Comparison of ENCODE assay signal across 3 cellular contexts in genomic region chr9:136940526-136941230, GRCh38.
TF ChIP-seq lines count a peak whose summit lies in the region.

No MANE protein-coding gene starts in this region.

TF ChIP-seq in PFSK-1, 5 proteins besides CTCF, POLR2A, EP300 and RAD21:
- TF ChIP-seq FOXP2 (optimal IDR thresholded peaks at IDR 0.05; ENCODE audit: borderline replicate concordance, extremely low read depth, extremely low read length, insufficient read depth) (no peak), POLR2AphosphoS5 (IDR thresholded peaks at IDR 0.05; ENCODE audit: low read depth, low read length) (0 out of 2 replicates have a peak, but pooled peaks have one; percentile 0)

TF ChIP-seq in HepG2, 621 proteins besides CTCF, POLR2A, EP300 and RAD21 (continues in another document):
- TF ChIP-seq ZNF891 (CRISPR knock-in tag; IDR thresholded peaks at IDR 0.05) = no peak
- TF ChIP-seq ZBTB25 (CRISPR knock-in tag; IDR thresholded peaks at IDR 0.05) = no peak
- peak; percentile 76 for TF ChIP-seq RBFOX2 (IDR thresholded peaks at IDR 0.05; ENCODE audit: low read depth, low read length)
- TF ChIP-seq PBX2 (CRISPR knock-in tag; IDR thresholded peaks at IDR 0.05) = no peak
- TF ChIP-seq HNRNPL (IDR thresholded peaks at IDR 0.05; ENCODE audit: low read depth, low read length) = 0 out of 2 replicates have a peak, but pooled peaks have one; percentile 16
- no peak for TF ChIP-seq ZNF414 (CRISPR knock-in tag; IDR thresholded peaks at IDR 0.05)
- TF ChIP-seq ZNF546 (CRISPR knock-in tag; conservative IDR thresholded peaks at IDR 0.05) = no peak
- no peak for TF ChIP-seq GLI4 (CRISPR knock-in tag; IDR thresholded peaks at IDR 0.05; ENCODE audit: borderline replicate concordance)
- peak; percentile 51 for TF ChIP-seq AGO2 (optimal IDR thresholded peaks at IDR 0.05; ENCODE audit: low read depth, low read length)
- TF ChIP-seq HNF4G (IDR thresholded peaks at IDR 0.05; ENCODE audit: borderline replicate concordance, low read depth, low read length) = no peak
- TF ChIP-seq HNF4G (CRISPR knock-in tag; IDR thresholded peaks at IDR 0.05; ENCODE audit: borderline replicate concordance, low read depth) = no peak
- no peak for TF ChIP-seq ZHX1 (CRISPR knock-in tag; IDR thresholded peaks at IDR 0.05; ENCODE audit: low read depth)
- no peak for TF ChIP-seq NR0B2 (CRISPR knock-in tag; IDR thresholded peaks at IDR 0.05)
- TF ChIP-seq ZFP91 (CRISPR knock-in tag; IDR thresholded peaks at IDR 0.05; ENCODE audit: borderline replicate concordance) = 0 out of 2 replicates have a peak, but pooled peaks have one; percentile 16
- TF ChIP-seq ZNF10 (CRISPR knock-in tag; IDR thresholded peaks at IDR 0.05; ENCODE audit: borderline replicate concordance, low read depth) = no peak
- TF ChIP-seq HOXA3 (CRISPR knock-in tag; IDR thresholded peaks at IDR 0.05) = peak; percentile 8; the same call in 1 of the 2 replicates
- TF ChIP-seq ATF4 (CRISPR knock-in tag; IDR thresholded peaks at IDR 0.05) = no peak

TF ChIP-seq in SK-N-SH treated with all-trans-retinoic acid at 6 μM for 48 hours, 23 proteins besides CTCF, POLR2A, EP300 and RAD21:
- TF ChIP-seq OSR1 (CRISPR knock-in tag; IDR thresholded peaks at IDR 0.05) (no peak), ISL1 (CRISPR knock-in tag; IDR thresholded peaks at IDR 0.05) (no peak), POU6F1 (CRISPR knock-in tag; IDR thresholded peaks at IDR 0.05; ENCODE audit: borderline replicate concordance, low read depth) (no peak), TCF4 (CRISPR knock-in tag; IDR thresholded peaks at IDR 0.05; ENCODE audit: borderline replicate concordance) (no peak), PATZ1 (CRISPR knock-in tag; IDR thresholded peaks at IDR 0.05; ENCODE audit: borderline replicate concordance) (no peak), CSDC2 (CRISPR knock-in tag; IDR thresholded peaks at IDR 0.05) (no peak), ZNF565 (CRISPR knock-in tag; conservative IDR thresholded peaks at IDR 0.05; ENCODE audit: low read depth) (no peak), PPARA (CRISPR knock-in tag; IDR thresholded peaks at IDR 0.05; ENCODE audit: borderline replicate concordance) (no peak), ZFP30 (CRISPR knock-in tag; IDR thresholded peaks at IDR 0.05) (no peak), RARB (CRISPR knock-in tag; IDR thresholded peaks at IDR 0.05) (no peak), CREB5 (CRISPR knock-in tag; IDR thresholded peaks at IDR 0.05; ENCODE audit: low read depth) (no peak), CSRNP3 (CRISPR knock-in tag; IDR thresholded peaks at IDR 0.05) (no peak), GLIS3 (CRISPR knock-in tag; IDR thresholded peaks at IDR 0.05) (no peak)
